1 cellular context compared by ENCODE assay signal in genomic region chr10:75001715-75002350, GRCh38.
TF ChIP-seq lines count a peak whose summit lies in the region.

No MANE protein-coding gene starts in this region.

TF ChIP-seq in K562, 482 proteins besides CTCF, POLR2A, EP300 and RAD21 (continued from another document):
- TF ChIP-seq ZBTB40 (IDR thresholded peaks at IDR 0.05): no peak
- TF ChIP-seq ZBTB40 (CRISPR knock-in tag; IDR thresholded peaks at IDR 0.05): no peak
- TF ChIP-seq NBN (IDR thresholded peaks at IDR 0.05; ENCODE audit: low read depth): no peak
- TF ChIP-seq MITF (IDR thresholded peaks at IDR 0.05): no peak
- TF ChIP-seq ZNF133 (CRISPR knock-in tag; IDR thresholded peaks at IDR 0.05): no peak
- no peak for TF ChIP-seq NR1H2 (CRISPR knock-in tag; IDR thresholded peaks at IDR 0.05)
- no peak for TF ChIP-seq ETS1 (conservative IDR thresholded peaks at IDR 0.05; ENCODE audit: control insufficient read depth, low read depth, low read length)
TF ChIP-seq in K562: peak in this region for 0.
